In the genomic region with DNA sequence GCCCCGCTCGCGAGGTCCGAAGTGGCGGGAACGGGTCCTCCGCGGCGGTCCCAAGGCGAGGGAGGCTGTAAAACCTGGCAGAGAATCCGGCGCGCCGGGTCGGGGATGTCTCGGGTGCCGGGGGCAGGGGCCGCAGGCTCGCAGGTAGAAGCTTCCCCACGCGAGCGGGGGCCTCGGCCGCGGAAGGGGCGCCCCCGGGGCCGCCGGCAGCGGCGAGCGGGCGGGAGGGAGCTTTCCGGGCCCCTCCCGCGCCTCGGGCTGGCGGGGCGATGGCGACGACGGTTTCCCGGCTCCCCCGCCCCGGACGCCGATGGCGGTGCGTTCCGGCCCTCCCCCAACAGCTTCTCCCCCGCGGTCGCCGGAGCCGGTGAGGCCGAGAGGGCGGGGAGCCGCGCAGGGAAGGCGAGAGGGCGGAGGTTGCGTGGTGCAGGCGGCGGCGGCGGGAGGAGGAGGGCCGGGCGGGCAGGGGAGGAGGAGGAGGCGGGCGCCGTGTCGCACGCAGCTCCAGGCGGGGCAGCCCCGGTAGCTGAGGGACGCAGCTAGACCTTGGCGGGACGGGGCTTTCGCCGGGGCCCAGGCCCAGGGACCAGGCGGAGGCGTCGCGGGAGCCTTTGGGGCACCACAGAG, we compare ENCODE assay signal across 1 cellular context.
TF ChIP-seq lines count a peak whose summit lies in the region.

A gene (plus strand): TSS at position 507 of the 627 bp plus-strand sequence. CDS start 31,220 bp downstream, outside the sequence.

TF ChIP-seq in GM12878, 131 proteins besides CTCF, POLR2A, EP300 and RAD21 (continued from another document and continues in another):
- TF ChIP-seq, protein P1, sequence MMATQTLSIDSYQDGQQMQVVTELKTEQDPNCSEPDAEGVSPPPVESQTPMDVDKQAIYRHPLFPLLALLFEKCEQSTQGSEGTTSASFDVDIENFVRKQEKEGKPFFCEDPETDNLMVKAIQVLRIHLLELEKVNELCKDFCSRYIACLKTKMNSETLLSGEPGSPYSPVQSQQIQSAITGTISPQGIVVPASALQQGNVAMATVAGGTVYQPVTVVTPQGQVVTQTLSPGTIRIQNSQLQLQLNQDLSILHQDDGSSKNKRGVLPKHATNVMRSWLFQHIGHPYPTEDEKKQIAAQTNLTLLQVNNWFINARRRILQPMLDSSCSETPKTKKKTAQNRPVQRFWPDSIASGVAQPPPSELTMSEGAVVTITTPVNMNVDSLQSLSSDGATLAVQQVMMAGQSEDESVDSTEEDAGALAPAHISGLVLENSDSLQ (IDR thresholded peaks at IDR 0.05), result no peak
- TF ChIP-seq, protein P2, sequence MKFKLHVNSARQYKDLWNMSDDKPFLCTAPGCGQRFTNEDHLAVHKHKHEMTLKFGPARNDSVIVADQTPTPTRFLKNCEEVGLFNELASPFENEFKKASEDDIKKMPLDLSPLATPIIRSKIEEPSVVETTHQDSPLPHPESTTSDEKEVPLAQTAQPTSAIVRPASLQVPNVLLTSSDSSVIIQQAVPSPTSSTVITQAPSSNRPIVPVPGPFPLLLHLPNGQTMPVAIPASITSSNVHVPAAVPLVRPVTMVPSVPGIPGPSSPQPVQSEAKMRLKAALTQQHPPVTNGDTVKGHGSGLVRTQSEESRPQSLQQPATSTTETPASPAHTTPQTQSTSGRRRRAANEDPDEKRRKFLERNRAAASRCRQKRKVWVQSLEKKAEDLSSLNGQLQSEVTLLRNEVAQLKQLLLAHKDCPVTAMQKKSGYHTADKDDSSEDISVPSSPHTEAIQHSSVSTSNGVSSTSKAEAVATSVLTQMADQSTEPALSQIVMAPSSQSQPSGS (IDR thresholded peaks at IDR 0.05; ENCODE audit: low read length), result no peak
- TF ChIP-seq CREM (IDR thresholded peaks at IDR 0.05; ENCODE audit: low read depth) (no peak), KDM1A (IDR thresholded peaks at IDR 0.05; ENCODE audit: borderline replicate concordance) (no peak), CBX5 (IDR thresholded peaks at IDR 0.05; ENCODE audit: low read depth) (no peak), ZNF24 (IDR thresholded peaks at IDR 0.05) (peak; percentile 25; the same call in 1 of the 2 replicates), SMC3 (IDR thresholded peaks at IDR 0.05; ENCODE audit: borderline replicate concordance, low read length) (no peak), ESRRA (IDR thresholded peaks at IDR 0.05; ENCODE audit: low read length) (no peak), WRNIP1 (IDR thresholded peaks at IDR 0.05; ENCODE audit: borderline replicate concordance, low read depth, low read length) (no peak), STAT3 (IDR thresholded peaks at IDR 0.05; ENCODE audit: low read depth, low read length) (no peak), TCF3 (IDR thresholded peaks at IDR 0.05; ENCODE audit: borderline replicate concordance, insufficient read depth, low read depth, low read length) (no peak), MTA3 (IDR thresholded peaks at IDR 0.05; ENCODE audit: borderline replicate concordance, low read length) (no peak), SMAD1 (IDR thresholded peaks at IDR 0.05; ENCODE audit: low read depth, partially characterized antibody) (no peak), PML (IDR thresholded peaks at IDR 0.05; ENCODE audit: low read length) (no peak), CHD1 (IDR thresholded peaks at IDR 0.05; ENCODE audit: low read depth, low read length) (no peak; the same call in 1 of the 2 replicates), SIN3A (IDR thresholded peaks at IDR 0.05; ENCODE audit: low read depth, low read length) (no peak), MEF2A (IDR thresholded peaks at IDR 0.05; ENCODE audit: insufficient read depth, low read depth, low read length) (no peak)
- TF ChIP-seq, protein P3, sequence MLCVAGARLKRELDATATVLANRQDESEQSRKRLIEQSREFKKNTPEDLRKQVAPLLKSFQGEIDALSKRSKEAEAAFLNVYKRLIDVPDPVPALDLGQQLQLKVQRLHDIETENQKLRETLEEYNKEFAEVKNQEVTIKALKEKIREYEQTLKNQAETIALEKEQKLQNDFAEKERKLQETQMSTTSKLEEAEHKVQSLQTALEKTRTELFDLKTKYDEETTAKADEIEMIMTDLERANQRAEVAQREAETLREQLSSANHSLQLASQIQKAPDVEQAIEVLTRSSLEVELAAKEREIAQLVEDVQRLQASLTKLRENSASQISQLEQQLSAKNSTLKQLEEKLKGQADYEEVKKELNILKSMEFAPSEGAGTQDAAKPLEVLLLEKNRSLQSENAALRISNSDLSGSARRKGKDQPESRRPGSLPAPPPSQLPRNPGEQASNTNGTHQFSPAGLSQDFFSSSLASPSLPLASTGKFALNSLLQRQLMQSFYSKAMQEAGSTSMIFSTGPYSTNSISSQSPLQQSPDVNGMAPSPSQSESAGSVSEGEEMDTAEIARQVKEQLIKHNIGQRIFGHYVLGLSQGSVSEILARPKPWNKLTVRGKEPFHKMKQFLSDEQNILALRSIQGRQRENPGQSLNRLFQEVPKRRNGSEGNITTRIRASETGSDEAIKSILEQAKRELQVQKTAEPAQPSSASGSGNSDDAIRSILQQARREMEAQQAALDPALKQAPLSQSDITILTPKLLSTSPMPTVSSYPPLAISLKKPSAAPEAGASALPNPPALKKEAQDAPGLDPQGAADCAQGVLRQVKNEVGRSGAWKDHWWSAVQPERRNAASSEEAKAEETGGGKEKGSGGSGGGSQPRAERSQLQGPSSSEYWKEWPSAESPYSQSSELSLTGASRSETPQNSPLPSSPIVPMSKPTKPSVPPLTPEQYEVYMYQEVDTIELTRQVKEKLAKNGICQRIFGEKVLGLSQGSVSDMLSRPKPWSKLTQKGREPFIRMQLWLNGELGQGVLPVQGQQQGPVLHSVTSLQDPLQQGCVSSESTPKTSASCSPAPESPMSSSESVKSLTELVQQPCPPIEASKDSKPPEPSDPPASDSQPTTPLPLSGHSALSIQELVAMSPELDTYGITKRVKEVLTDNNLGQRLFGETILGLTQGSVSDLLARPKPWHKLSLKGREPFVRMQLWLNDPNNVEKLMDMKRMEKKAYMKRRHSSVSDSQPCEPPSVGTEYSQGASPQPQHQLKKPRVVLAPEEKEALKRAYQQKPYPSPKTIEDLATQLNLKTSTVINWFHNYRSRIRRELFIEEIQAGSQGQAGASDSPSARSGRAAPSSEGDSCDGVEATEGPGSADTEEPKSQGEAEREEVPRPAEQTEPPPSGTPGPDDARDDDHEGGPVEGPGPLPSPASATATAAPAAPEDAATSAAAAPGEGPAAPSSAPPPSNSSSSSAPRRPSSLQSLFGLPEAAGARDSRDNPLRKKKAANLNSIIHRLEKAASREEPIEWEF (IDR thresholded peaks at IDR 0.05; ENCODE audit: insufficient replicate concordance, low read depth, low read length), result no peak
- TF ChIP-seq, protein P4, sequence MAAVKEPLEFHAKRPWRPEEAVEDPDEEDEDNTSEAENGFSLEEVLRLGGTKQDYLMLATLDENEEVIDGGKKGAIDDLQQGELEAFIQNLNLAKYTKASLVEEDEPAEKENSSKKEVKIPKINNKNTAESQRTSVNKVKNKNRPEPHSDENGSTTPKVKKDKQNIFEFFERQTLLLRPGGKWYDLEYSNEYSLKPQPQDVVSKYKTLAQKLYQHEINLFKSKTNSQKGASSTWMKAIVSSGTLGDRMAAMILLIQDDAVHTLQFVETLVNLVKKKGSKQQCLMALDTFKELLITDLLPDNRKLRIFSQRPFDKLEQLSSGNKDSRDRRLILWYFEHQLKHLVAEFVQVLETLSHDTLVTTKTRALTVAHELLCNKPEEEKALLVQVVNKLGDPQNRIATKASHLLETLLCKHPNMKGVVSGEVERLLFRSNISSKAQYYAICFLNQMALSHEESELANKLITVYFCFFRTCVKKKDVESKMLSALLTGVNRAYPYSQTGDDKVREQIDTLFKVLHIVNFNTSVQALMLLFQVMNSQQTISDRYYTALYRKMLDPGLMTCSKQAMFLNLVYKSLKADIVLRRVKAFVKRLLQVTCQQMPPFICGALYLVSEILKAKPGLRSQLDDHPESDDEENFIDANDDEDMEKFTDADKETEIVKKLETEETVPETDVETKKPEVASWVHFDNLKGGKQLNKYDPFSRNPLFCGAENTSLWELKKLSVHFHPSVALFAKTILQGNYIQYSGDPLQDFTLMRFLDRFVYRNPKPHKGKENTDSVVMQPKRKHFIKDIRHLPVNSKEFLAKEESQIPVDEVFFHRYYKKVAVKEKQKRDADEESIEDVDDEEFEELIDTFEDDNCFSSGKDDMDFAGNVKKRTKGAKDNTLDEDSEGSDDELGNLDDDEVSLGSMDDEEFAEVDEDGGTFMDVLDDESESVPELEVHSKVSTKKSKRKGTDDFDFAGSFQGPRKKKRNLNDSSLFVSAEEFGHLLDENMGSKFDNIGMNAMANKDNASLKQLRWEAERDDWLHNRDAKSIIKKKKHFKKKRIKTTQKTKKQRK (IDR thresholded peaks at IDR 0.05; ENCODE audit: low read depth, low read length), result no peak
- TF ChIP-seq, protein P5, sequence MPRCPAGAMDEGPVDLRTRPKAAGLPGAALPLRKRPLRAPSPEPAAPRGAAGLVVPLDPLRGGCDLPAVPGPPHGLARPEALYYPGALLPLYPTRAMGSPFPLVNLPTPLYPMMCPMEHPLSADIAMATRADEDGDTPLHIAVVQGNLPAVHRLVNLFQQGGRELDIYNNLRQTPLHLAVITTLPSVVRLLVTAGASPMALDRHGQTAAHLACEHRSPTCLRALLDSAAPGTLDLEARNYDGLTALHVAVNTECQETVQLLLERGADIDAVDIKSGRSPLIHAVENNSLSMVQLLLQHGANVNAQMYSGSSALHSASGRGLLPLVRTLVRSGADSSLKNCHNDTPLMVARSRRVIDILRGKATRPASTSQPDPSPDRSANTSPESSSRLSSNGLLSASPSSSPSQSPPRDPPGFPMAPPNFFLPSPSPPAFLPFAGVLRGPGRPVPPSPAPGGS (IDR thresholded peaks at IDR 0.05; ENCODE audit: borderline replicate concordance, insufficient read depth, low read depth, low read length, poor library complexity, severe bottlenecking), result no peak
- TF ChIP-seq, protein P6, sequence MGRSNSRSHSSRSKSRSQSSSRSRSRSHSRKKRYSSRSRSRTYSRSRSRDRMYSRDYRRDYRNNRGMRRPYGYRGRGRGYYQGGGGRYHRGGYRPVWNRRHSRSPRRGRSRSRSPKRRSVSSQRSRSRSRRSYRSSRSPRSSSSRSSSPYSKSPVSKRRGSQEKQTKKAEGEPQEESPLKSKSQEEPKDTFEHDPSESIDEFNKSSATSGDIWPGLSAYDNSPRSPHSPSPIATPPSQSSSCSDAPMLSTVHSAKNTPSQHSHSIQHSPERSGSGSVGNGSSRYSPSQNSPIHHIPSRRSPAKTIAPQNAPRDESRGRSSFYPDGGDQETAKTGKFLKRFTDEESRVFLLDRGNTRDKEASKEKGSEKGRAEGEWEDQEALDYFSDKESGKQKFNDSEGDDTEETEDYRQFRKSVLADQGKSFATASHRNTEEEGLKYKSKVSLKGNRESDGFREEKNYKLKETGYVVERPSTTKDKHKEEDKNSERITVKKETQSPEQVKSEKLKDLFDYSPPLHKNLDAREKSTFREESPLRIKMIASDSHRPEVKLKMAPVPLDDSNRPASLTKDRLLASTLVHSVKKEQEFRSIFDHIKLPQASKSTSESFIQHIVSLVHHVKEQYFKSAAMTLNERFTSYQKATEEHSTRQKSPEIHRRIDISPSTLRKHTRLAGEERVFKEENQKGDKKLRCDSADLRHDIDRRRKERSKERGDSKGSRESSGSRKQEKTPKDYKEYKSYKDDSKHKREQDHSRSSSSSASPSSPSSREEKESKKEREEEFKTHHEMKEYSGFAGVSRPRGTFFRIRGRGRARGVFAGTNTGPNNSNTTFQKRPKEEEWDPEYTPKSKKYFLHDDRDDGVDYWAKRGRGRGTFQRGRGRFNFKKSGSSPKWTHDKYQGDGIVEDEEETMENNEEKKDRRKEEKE (IDR thresholded peaks at IDR 0.05), result peak; percentile 47; the same call in 1 of the 2 replicates
- TF ChIP-seq, protein P7, sequence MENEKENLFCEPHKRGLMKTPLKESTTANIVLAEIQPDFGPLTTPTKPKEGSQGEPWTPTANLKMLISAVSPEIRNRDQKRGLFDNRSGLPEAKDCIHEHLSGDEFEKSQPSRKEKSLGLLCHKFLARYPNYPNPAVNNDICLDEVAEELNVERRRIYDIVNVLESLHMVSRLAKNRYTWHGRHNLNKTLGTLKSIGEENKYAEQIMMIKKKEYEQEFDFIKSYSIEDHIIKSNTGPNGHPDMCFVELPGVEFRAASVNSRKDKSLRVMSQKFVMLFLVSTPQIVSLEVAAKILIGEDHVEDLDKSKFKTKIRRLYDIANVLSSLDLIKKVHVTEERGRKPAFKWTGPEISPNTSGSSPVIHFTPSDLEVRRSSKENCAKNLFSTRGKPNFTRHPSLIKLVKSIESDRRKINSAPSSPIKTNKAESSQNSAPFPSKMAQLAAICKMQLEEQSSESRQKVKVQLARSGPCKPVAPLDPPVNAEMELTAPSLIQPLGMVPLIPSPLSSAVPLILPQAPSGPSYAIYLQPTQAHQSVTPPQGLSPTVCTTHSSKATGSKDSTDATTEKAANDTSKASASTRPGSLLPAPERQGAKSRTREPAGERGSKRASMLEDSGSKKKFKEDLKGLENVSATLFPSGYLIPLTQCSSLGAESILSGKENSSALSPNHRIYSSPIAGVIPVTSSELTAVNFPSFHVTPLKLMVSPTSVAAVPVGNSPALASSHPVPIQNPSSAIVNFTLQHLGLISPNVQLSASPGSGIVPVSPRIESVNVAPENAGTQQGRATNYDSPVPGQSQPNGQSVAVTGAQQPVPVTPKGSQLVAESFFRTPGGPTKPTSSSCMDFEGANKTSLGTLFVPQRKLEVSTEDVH (IDR thresholded peaks at IDR 0.05; ENCODE audit: low read depth, partially characterized antibody), result no peak
- TF ChIP-seq, protein P8, sequence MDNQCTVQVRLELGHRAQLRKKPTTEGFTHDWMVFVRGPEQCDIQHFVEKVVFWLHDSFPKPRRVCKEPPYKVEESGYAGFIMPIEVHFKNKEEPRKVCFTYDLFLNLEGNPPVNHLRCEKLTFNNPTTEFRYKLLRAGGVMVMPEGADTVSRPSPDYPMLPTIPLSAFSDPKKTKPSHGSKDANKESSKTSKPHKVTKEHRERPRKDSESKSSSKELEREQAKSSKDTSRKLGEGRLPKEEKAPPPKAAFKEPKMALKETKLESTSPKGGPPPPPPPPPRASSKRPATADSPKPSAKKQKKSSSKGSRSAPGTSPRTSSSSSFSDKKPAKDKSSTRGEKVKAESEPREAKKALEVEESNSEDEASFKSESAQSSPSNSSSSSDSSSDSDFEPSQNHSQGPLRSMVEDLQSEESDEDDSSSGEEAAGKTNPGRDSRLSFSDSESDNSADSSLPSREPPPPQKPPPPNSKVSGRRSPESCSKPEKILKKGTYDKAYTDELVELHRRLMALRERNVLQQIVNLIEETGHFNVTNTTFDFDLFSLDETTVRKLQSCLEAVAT (IDR thresholded peaks at IDR 0.05), result no peak
- TF ChIP-seq, protein P9, sequence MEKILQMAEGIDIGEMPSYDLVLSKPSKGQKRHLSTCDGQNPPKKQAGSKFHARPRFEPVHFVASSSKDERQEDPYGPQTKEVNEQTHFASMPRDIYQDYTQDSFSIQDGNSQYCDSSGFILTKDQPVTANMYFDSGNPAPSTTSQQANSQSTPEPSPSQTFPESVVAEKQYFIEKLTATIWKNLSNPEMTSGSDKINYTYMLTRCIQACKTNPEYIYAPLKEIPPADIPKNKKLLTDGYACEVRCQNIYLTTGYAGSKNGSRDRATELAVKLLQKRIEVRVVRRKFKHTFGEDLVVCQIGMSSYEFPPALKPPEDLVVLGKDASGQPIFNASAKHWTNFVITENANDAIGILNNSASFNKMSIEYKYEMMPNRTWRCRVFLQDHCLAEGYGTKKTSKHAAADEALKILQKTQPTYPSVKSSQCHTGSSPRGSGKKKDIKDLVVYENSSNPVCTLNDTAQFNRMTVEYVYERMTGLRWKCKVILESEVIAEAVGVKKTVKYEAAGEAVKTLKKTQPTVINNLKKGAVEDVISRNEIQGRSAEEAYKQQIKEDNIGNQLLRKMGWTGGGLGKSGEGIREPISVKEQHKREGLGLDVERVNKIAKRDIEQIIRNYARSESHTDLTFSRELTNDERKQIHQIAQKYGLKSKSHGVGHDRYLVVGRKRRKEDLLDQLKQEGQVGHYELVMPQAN (conservative IDR thresholded peaks at IDR 0.05), result no peak
